ENCODE assay signal across 9 cellular contexts in genomic region chr1:28417441-28418277, GRCh38. TPM values are rescaled to one million over a fixed set of nuclear protein-coding genes. Genes with fewer than 3 reads are reported as not detected.
DNase-seq lines count a peak whose midpoint lies in the region.
"Had no signal": no experiment of that assay in that cellular context is flagged by ENCODE, and none has a peak within 500 bp of the region (broad histone marks: within the 10 kb centered on the region; RNA-seq: fewer than 3 reads in every experiment).

No MANE protein-coding gene starts in this region.

- peak; percentile 81 for DNase-seq in Daoy (ENCODE audit: low read depth)
- peak in 67 of 76 experiments; percentile 8 to 88 (median 61) for DNase-seq in HUDEP-2 (lab: John Stamatoyannopoulos, UW; ENCODE audit: unreplicated experiment in 76 of 76)
- DNase-seq in activated T-helper 2 cell treated with anti-CD3 and anti-CD28 coated beads, Interferon-gamma antibody, Interleukin-2, Interleukin-4, amounts not matched to agents 10 μg/mL and 5 μg/mL and 100 μg/mL, durations not matched to agents 14 hours and 24 hours and 36 hours (ENCODE audit: low spot score): no peak
- peak; percentile 68 to 72 for DNase-seq in lung microvascular endothelial cell (ENCODE audit: low read depth in 2 of 2)
- DNase-seq in NCI-H345 treated with DMSO at 0.1 percent for 48 hours (lab: John Stamatoyannopoulos, UW; ENCODE audit: unreplicated experiment): no peak
- no peak for DNase-seq in mesenteric fat pad (ENCODE audit: low spot score)
- no peak for DNase-seq in superior temporal gyrus (ENCODE audit: extremely low spot score)
- no peak for DNase-seq in stimulated activated CD8-positive, alpha-beta memory T cell treated with anti-CD3 and anti-CD28 coated beads, Interleukin-4, amount 100 ng/mL, for 48 hours

- no peaks in the 10 kb centered on the region for H3K9me3 Mint-ChIP-seq in activated T-helper 2 cell treated with anti-CD3 and anti-CD28 coated beads, Interferon-gamma antibody, Interleukin-2, Interleukin-4, amounts not matched to agents 10 μg/mL and 5 μg/mL and 100 μg/mL, durations not matched to agents 14 hours and 24 hours and 36 hours
- H3K9me3 Mint-ChIP-seq: memory B cell had no signal

- H3K4me1 Mint-ChIP-seq in activated T-helper 2 cell treated with anti-CD3 and anti-CD28 coated beads, Interferon-gamma antibody, Interleukin-2, Interleukin-4, amounts not matched to agents 10 μg/mL and 5 μg/mL and 100 μg/mL, durations not matched to agents 14 hours and 24 hours and 36 hours (ENCODE audit: low read depth): peaks cover 17% of the 10 kb centered on the region
- H3K4me1 Mint-ChIP-seq: memory B cell had no signal

- H3K27ac Mint-ChIP-seq in activated T-helper 2 cell treated with anti-CD3 and anti-CD28 coated beads, Interferon-gamma antibody, Interleukin-2, Interleukin-4, amounts not matched to agents 10 μg/mL and 5 μg/mL and 100 μg/mL, durations not matched to agents 14 hours and 24 hours and 36 hours: peak overlapping the region; percentile 38
- H3K27ac Mint-ChIP-seq: memory B cell had no signal

- intact Hi-C loops in activated T-helper 2 cell treated with anti-CD3 and anti-CD28 coated beads, Interferon-gamma antibody, Interleukin-2, Interleukin-4, amounts not matched to agents 10 μg/mL and 5 μg/mL and 100 μg/mL, durations not matched to agents 14 hours and 24 hours and 36 hours (cut with micrococcal nuclease): loop anchor here (5.0 kb wide), 1 partner anchor 40 kb away; no protein-coding TSS in a partner anchor

- no peaks in the 10 kb centered on the region for H3K27me3 Mint-ChIP-seq in activated T-helper 2 cell treated with anti-CD3 and anti-CD28 coated beads, Interferon-gamma antibody, Interleukin-2, Interleukin-4, amounts not matched to agents 10 μg/mL and 5 μg/mL and 100 μg/mL, durations not matched to agents 14 hours and 24 hours and 36 hours (ENCODE audit: low read depth)
- H3K27me3 Mint-ChIP-seq: memory B cell had no signal

- H3K4me3 Mint-ChIP-seq in activated T-helper 2 cell treated with anti-CD3 and anti-CD28 coated beads, Interferon-gamma antibody, Interleukin-2, Interleukin-4, amounts not matched to agents 10 μg/mL and 5 μg/mL and 100 μg/mL, durations not matched to agents 14 hours and 24 hours and 36 hours (ENCODE audit: low read depth): peak overlapping the region; percentile 13
- H3K4me3 Mint-ChIP-seq: memory B cell had no signal

- peaks cover 4% of the 10 kb centered on the region for H3K36me3 Mint-ChIP-seq in activated T-helper 2 cell treated with anti-CD3 and anti-CD28 coated beads, Interferon-gamma antibody, Interleukin-2, Interleukin-4, amounts not matched to agents 10 μg/mL and 5 μg/mL and 100 μg/mL, durations not matched to agents 14 hours and 24 hours and 36 hours (ENCODE audit: low read depth)

RNA-seq across cellular contexts. Expression of gene PHACTR4, which starts 48.1 kb away (rescaled TPM):
- total RNA-seq in Daoy (2014; rRNA removed; shearing (Covaris generic)): 10.9 and 12.2 TPM in 2 replicates
- 30.2 and 32.1 TPM in 2 replicates for total RNA-seq in activated T-helper 2 cell treated with anti-CD3 and anti-CD28 coated beads, Interferon-gamma antibody, Interleukin-2, Interleukin-4, amounts not matched to agents 10 μg/mL and 5 μg/mL and 100 μg/mL, durations not matched to agents 14 hours and 24 hours and 36 hours
- total RNA-seq in lung microvascular endothelial cell (10.3 and 13.3 TPM in 2 replicates), mesenteric fat pad (23.8 TPM)

Comparison
In these comparisons a context has a peak if more than half of its experiments do, and no peak if none do; other contexts are left out.
1. DNase-seq: peak in Daoy (single experiment), HUDEP-2 (67 of 76) and lung microvascular endothelial cell (2 of 2); none in activated T-helper 2 cell treated with anti-CD3 and anti-CD28 coated beads, Interferon-gamma antibody, Interleukin-2, Interleukin-4, amounts not matched to agents 10 μg/mL and 5 μg/mL and 100 μg/mL, durations not matched to agents 14 hours and 24 hours and 36 hours (single experiment), NCI-H345 treated with DMSO at 0.1 percent for 48 hours (single experiment), mesenteric fat pad (single experiment), superior temporal gyrus (single experiment) and stimulated activated CD8-positive, alpha-beta memory T cell treated with anti-CD3 and anti-CD28 coated beads, Interleukin-4, amount 100 ng/mL, for 48 hours (single experiment).